In genomic region chr16:646679-647172, GRCh38 we compare ENCODE assay signal across 1 cellular context.
A peak's percentile ranks its signal among the peaks of the same experiment; 100 is the strongest.
TF ChIP-seq lines count a peak whose summit lies in the region.

No MANE protein-coding gene starts in this region.

TF ChIP-seq in HEK293, 187 proteins besides CTCF, POLR2A, EP300 and RAD21 (continued from another document):
- peak; percentile 56 for TF ChIP-seq PATZ1 (tag by site-specific recombination; IDR thresholded peaks at IDR 0.05)
